In genomic region chr1:78688701-78689100, GRCh38 we compare ENCODE assay signal across 11 cellular contexts. TPM values are rescaled to one million over a fixed set of nuclear protein-coding genes. Genes with fewer than 3 reads are reported as not detected.
DNase-seq lines count a peak whose midpoint lies in the region; ATAC-seq and TF ChIP-seq lines count a peak whose summit lies in the region.
"Had no signal": no experiment of that assay in that cellular context is flagged by ENCODE, and none has a peak within 500 bp of the region (broad histone marks: within the 10 kb centered on the region; RNA-seq: fewer than 3 reads in every experiment).

No MANE protein-coding gene starts in this region.

- H3K4me2 ChIP-seq in OCI-LY3 (ENCODE audit: low read length), result no peak overlapping the region

- intact Hi-C loops in colonic mucosa (cut with DNase I), result no loop called here

- H3K9ac ChIP-seq in OCI-LY3 (ENCODE audit: low read length) (no peak overlapping the region), colonic mucosa (ENCODE audit: low read depth in 2 of 2, low read length in 2 of 2) (no peak overlapping the region)

- no peak for ATAC-seq in GM18520 (IDR thresholded peaks at IDR 0.05; ENCODE audit: unreplicated experiment)
- ATAC-seq: activated T-helper 17 cell treated with anti-CD3 and anti-CD28 coated beads, Interleukin-2, amount 50 U/mL, for 72 hours had no signal

- peak; percentile 36 for TF ChIP-seq CTCF in OCI-LY3 (IDR thresholded peaks at IDR 0.05; ENCODE audit: low read depth, low read length)
- peak; percentile 23 for TF ChIP-seq CTCF in epithelial cell of esophagus (IDR thresholded peaks at IDR 0.05; ENCODE audit: insufficient read depth, low read depth, low read length, missing control alignments)
- peak; percentile 31 for TF ChIP-seq CTCF in retinal pigment epithelial cell (conservative IDR thresholded peaks at IDR 0.05; ENCODE audit: low read depth, low read length)
- no peak for TF ChIP-seq CTCF in colonic mucosa (IDR thresholded peaks at IDR 0.05)

- DNase-seq in GM04503 (ENCODE audit: low read depth), result peak; percentile 47
- DNase-seq in epithelial cell of esophagus (ENCODE audit: low read depth), result peak; percentile 39
- DNase-seq in retinal pigment epithelial cell (ENCODE audit: low read depth), result no peak
- no peak for DNase-seq in effector CD8-positive, alpha-beta T cell (lab: John Stamatoyannopoulos, UW)
- no peak for DNase-seq in colonic mucosa
- DNase-seq: glutamatergic neuron had no signal

- H3K4me1 ChIP-seq in OCI-LY3 (ENCODE audit: low read length) (peaks cover 22% of the 10 kb centered on the region), colonic mucosa (no peaks in the 10 kb centered on the region)
- H3K4me1 ChIP-seq: SJCRH30 had no signal

- no peaks in the 10 kb centered on the region for H3K36me3 ChIP-seq in OCI-LY3 (replicated peaks; ENCODE audit: low read depth, low read length)
- no peaks in the 10 kb centered on the region for H3K36me3 ChIP-seq in colonic mucosa
- H3K36me3 ChIP-seq: SJCRH30 had no signal

- H3K27ac ChIP-seq in OCI-LY3 (ENCODE audit: low read length) (no peak overlapping the region), colonic mucosa (no peak overlapping the region)
- H3K27ac ChIP-seq: SJCRH30 had no signal

- H4K20me1 ChIP-seq in OCI-LY3 (ENCODE audit: insufficient read depth, low read length), result no peaks in the 10 kb centered on the region

- no peak overlapping the region for H3K4me3 ChIP-seq in OCI-LY3 (ENCODE audit: low read length)
- H3K4me3 ChIP-seq in epithelial cell of esophagus (ENCODE audit: low read length), result no peak overlapping the region
- no peak overlapping the region for H3K4me3 ChIP-seq in retinal pigment epithelial cell (ENCODE audit: low read length)
- no peak overlapping the region for H3K4me3 ChIP-seq in colonic mucosa
- H3K4me3 ChIP-seq: SJCRH30 had no signal

- H3K27me3 ChIP-seq in OCI-LY3 (ENCODE audit: low read depth, low read length), result no peaks in the 10 kb centered on the region
- no peaks in the 10 kb centered on the region for H3K27me3 ChIP-seq in colonic mucosa
- H3K27me3 ChIP-seq: SJCRH30 had no signal

- H2AFZ ChIP-seq in OCI-LY3 (ENCODE audit: low read depth, low read length), result no peak overlapping the region

- no peaks in the 10 kb centered on the region for H3K9me3 ChIP-seq in OCI-LY3 (ENCODE audit: insufficient read depth, low read length)
- no peaks in the 10 kb centered on the region for H3K9me3 ChIP-seq in colonic mucosa
- H3K9me3 ChIP-seq: SJCRH30 had no signal

- H3K79me2 ChIP-seq in OCI-LY3 (ENCODE audit: low read length), result no peaks in the 10 kb centered on the region

RNA-seq across cellular contexts. Expression of gene IFI44, which starts 39.1 kb away (rescaled TPM):
- 1 to 10 TPM; 2.2 to 4.4 TPM for total RNA-seq in colonic mucosa
- total RNA-seq: progenitor cell of endocrine pancreas had no signal

Comparison
In these comparisons a context has a peak if more than half of its experiments do, and no peak if none do; other contexts are left out.
1. DNase-seq: peak in GM04503 (single experiment) and epithelial cell of esophagus (single experiment); none in retinal pigment epithelial cell (single experiment), effector CD8-positive, alpha-beta T cell (single experiment) and colonic mucosa (single experiment).